Comparison of ENCODE assay signal across 23 cellular contexts in genomic region chr12:71548906-71549305, GRCh38.
DNase-seq lines count a peak whose midpoint lies in the region; ATAC-seq and TF ChIP-seq lines count a peak whose summit lies in the region.
"Had no signal": no experiment of that assay in that cellular context is flagged by ENCODE, and none has a peak within 500 bp of the region (broad histone marks: within the 10 kb centered on the region; RNA-seq: fewer than 3 reads in every experiment).

No MANE protein-coding gene starts in this region.

- H3K36me3 ChIP-seq in parathyroid adenoma (ENCODE audit: control insufficient read depth, insufficient read depth, low read length), result no peaks in the 10 kb centered on the region
- H3K36me3 ChIP-seq in brain microvascular endothelial cell (replicated peaks), result no peaks in the 10 kb centered on the region
- H3K36me3 ChIP-seq: breast epithelium, right lobe of liver had no signal

- H3K9ac ChIP-seq in parathyroid adenoma, result no peak overlapping the region
- H3K9ac ChIP-seq: SK-N-SH had no signal

- in situ Hi-C loops in brain microvascular endothelial cell (cut with HindIII; ENCODE audit: low pct_ligation_motif_present, low sequenced_read_pairs), result no loop called here

- no peaks in the 10 kb centered on the region for H3K27me3 ChIP-seq in parathyroid adenoma (ENCODE audit: control insufficient read depth, insufficient read depth, low read length)
- no peaks in the 10 kb centered on the region for H3K27me3 ChIP-seq in brain microvascular endothelial cell (replicated peaks)
- H3K27me3 ChIP-seq: breast epithelium, right lobe of liver had no signal

- no peaks in the 10 kb centered on the region for H3K79me2 ChIP-seq in parathyroid adenoma

- H2AFZ ChIP-seq in parathyroid adenoma, result no peak overlapping the region

- H3K27ac ChIP-seq in parathyroid adenoma, result no peak overlapping the region
- no peak overlapping the region for H3K27ac ChIP-seq in brain microvascular endothelial cell
- H3K27ac ChIP-seq: breast epithelium, C4-2B, right lobe of liver, RWPE1 had no signal

- DNase-seq in DMS53 treated with DMSO at 0.1 percent for 48 hours (lab: John Stamatoyannopoulos, UW; ENCODE audit: unreplicated experiment), result peak; percentile 82
- DNase-seq in NCI-H146 (lab: John Stamatoyannopoulos, UW), result peak; percentile 56
- peak; percentile 8 for DNase-seq in choroid plexus epithelial cell (ENCODE audit: low read depth)
- DNase-seq in activated CD8-positive, alpha-beta memory T cell treated with anti-CD3 and anti-CD28 coated beads, Interleukin-2, amount 50 U/mL, for 48 hours, result no peak
- DNase-seq in brain microvascular endothelial cell, result no peak
- DNase-seq: activated CD4-positive, alpha-beta memory T cell treated with anti-CD3 and anti-CD28 coated beads, Interleukin-2, amount 10 ng/mL, durations not matched to agents 7 days and 5 days; activated CD4-positive, CD25-positive, alpha-beta regulatory T cell treated with anti-CD3 and anti-CD28 coated beads, Interleukin-2, amount 50 U/mL, for 72 hours; Calu3; effector memory CD8-positive, alpha-beta T cell; erythroblast; GOT3; kidney glomerular epithelial cell; NCI-H82; posterior cingulate gyrus; right lobe of liver; SK-N-SH; stimulated activated CD4-positive, alpha-beta T cell treated with anti-CD3 and anti-CD28 coated beads, Interleukin-4, amount 100 ng/mL, for 1 hour had no signal

- ATAC-seq in HG03039 (IDR thresholded peaks at IDR 0.05; ENCODE audit: unreplicated experiment), result no peak
- ATAC-seq: effector memory CD8-positive, alpha-beta T cell; stimulated activated effector memory CD8-positive, alpha-beta T cell treated with anti-CD3 and anti-CD28 coated beads, Interleukin-12 subunit alpha, Interleukin-12 subunit beta, amount 100 ng/mL, for 72 hours had no signal

- no peaks in the 10 kb centered on the region for H3K4me1 ChIP-seq in parathyroid adenoma
- H3K4me1 ChIP-seq: breast epithelium had no signal

- TF ChIP-seq CTCF in choroid plexus epithelial cell (conservative IDR thresholded peaks at IDR 0.05; ENCODE audit: low read depth, low read length), result no peak
- no peak for TF ChIP-seq CTCF in parathyroid adenoma (IDR thresholded peaks at IDR 0.05)
- no peak for TF ChIP-seq CTCF in brain microvascular endothelial cell (IDR thresholded peaks at IDR 0.05; ENCODE audit: low read depth, low read length, missing control alignments)

- H3K4me3 ChIP-seq in choroid plexus epithelial cell (ENCODE audit: low read depth, low read length) (no peak overlapping the region), parathyroid adenoma (ENCODE audit: low read depth, low read length) (no peak overlapping the region), brain microvascular endothelial cell (ENCODE audit: low read depth, low read length) (no peak overlapping the region)
- H3K4me3 ChIP-seq: breast epithelium, right lobe of liver had no signal

- H3K4me2 ChIP-seq in parathyroid adenoma (ENCODE audit: low read length), result peak overlapping the region; percentile 55
- H3K4me2 ChIP-seq: SK-N-SH had no signal

- no peaks in the 10 kb centered on the region for H3K9me3 ChIP-seq in parathyroid adenoma (ENCODE audit: control insufficient read depth, low read length)
- H3K9me3 ChIP-seq: breast epithelium, right lobe of liver, SK-N-SH had no signal

Comparison
In these comparisons a context has a peak if more than half of its experiments do, and no peak if none do; other contexts are left out.
1. DNase-seq: peak in DMS53 treated with DMSO at 0.1 percent for 48 hours (single experiment), NCI-H146 (single experiment) and choroid plexus epithelial cell (single experiment); none in activated CD8-positive, alpha-beta memory T cell treated with anti-CD3 and anti-CD28 coated beads, Interleukin-2, amount 50 U/mL, for 48 hours (single experiment) and brain microvascular endothelial cell (single experiment).